ENCODE assay signal across 10 cellular contexts in genomic region chr4:80307774-80308465, GRCh38. TPM values are rescaled to one million over a fixed set of nuclear protein-coding genes. Genes with fewer than 3 reads are reported as not detected.
DNase-seq lines count a peak whose midpoint lies in the region; ATAC-seq and TF ChIP-seq lines count a peak whose summit lies in the region.
"Had no signal": no experiment of that assay in that cellular context is flagged by ENCODE, and none has a peak within 500 bp of the region (broad histone marks: within the 10 kb centered on the region; RNA-seq: fewer than 3 reads in every experiment).

No MANE protein-coding gene starts in this region.

- peak overlapping the region; percentile 76 for H2AFZ ChIP-seq in mammary epithelial cell (ENCODE audit: low read depth, low read length)
- H2AFZ ChIP-seq in neural cell (ENCODE audit: low read depth, low read length) = no peak overlapping the region
- H2AFZ ChIP-seq: PC-9 had no signal

- WGBS in mammary epithelial cell (ENCODE audit: low coverage, missing lambda C conversion rate) = 1% methylated on average over 10 of the region's 10 CpGs

- no peak for TF ChIP-seq EP300 in neural cell (conservative IDR thresholded peaks at IDR 0.05; ENCODE audit: poor library complexity, severe bottlenecking)

- no peak for ATAC-seq in GM18858 (IDR thresholded peaks at IDR 0.05; ENCODE audit: unreplicated experiment)

- no peak overlapping the region for H3K4me3 Mint-ChIP-seq in endothelial cell (ENCODE audit: unreplicated experiment)

- no peak for TF ChIP-seq RAD21 in neural cell (conservative IDR thresholded peaks at IDR 0.05)

- H3K27ac ChIP-seq in mammary epithelial cell (ENCODE audit: insufficient read depth, low read depth, low read length) (peak overlapping the region; percentile 80), neural cell (ENCODE audit: low read length) (peak overlapping the region; percentile 93)
- H3K27ac ChIP-seq: PC-9 had no signal

- H3K9ac ChIP-seq in mammary epithelial cell (ENCODE audit: insufficient read depth, low read length) (peak overlapping the region; percentile 58), neural cell (ENCODE audit: low read length) (peak overlapping the region; percentile 61)

- no peaks in the 10 kb centered on the region for H3K4me1 Mint-ChIP-seq in endothelial cell (ENCODE audit: unreplicated experiment)

- no peaks in the 10 kb centered on the region for H3K36me3 Mint-ChIP-seq in endothelial cell (ENCODE audit: low read depth, unreplicated experiment)

- H3K4me3 ChIP-seq in mammary epithelial cell (replicated peaks in 1 of 3; ENCODE audit: insufficient read depth in 1 of 3, low read depth in 2 of 3, low read length in 3 of 3) (peak overlapping the region; percentile 11 to 22 (median 19)), neural cell (ENCODE audit: low read length) (peak overlapping the region; percentile 37)
- H3K4me3 ChIP-seq: PC-9 had no signal

- H3K4me2 ChIP-seq in mammary epithelial cell (ENCODE audit: insufficient read depth, low read depth, low read length) (peak overlapping the region; percentile 78), neural cell (ENCODE audit: low read length) (peak overlapping the region; percentile 40)
- H3K4me2 ChIP-seq: PC-9 had no signal

- H4K20me1 ChIP-seq in mammary epithelial cell (ENCODE audit: insufficient read depth, low read length) (no peaks in the 10 kb centered on the region), neural cell (ENCODE audit: insufficient read depth) (no peaks in the 10 kb centered on the region)

- H3K9me2 ChIP-seq in neural cell (ENCODE audit: insufficient read depth, low read length) = no peaks in the 10 kb centered on the region

- H3K27ac Mint-ChIP-seq in endothelial cell (ENCODE audit: unreplicated experiment) = no peak overlapping the region

- in situ Hi-C loops in mammary epithelial cell (cut with MboI; ENCODE audit: low sequenced_read_pairs in 2 of 2) = no loop called here

- peaks cover 56% of the 10 kb centered on the region for H3K4me1 ChIP-seq in mammary epithelial cell (ENCODE audit: insufficient read depth, low read length)

- no peaks in the 10 kb centered on the region for H3K9me3 Mint-ChIP-seq in endothelial cell (ENCODE audit: unreplicated experiment)

- H3K27me3 ChIP-seq in mammary epithelial cell (ENCODE audit: insufficient read depth, low read length) = no peaks in the 10 kb centered on the region
- no peaks in the 10 kb centered on the region for H3K27me3 ChIP-seq in neural cell (ENCODE audit: insufficient read depth, low read depth, low read length)

- peak; percentile 62 for DNase-seq in Daoy (ENCODE audit: low read depth)
- DNase-seq in NCI-H1105 (lab: John Stamatoyannopoulos, UW) = peak; percentile 45
- peak; percentile 77 for DNase-seq in mammary epithelial cell
- no peak for DNase-seq in stimulated activated CD4-positive, alpha-beta T cell treated with anti-CD3 and anti-CD28 coated beads, Interleukin-1b, Interleukin-23, amount 100 ng/mL, for 48 hours
- DNase-seq in endothelial cell (ENCODE audit: low spot score) = no peak
- DNase-seq in retina = no peak
- DNase-seq: cerebellar nuclear complex had no signal

- H3K79me2 ChIP-seq in mammary epithelial cell (ENCODE audit: insufficient read depth, low read length) (no peaks in the 10 kb centered on the region), neural cell (replicated peaks; ENCODE audit: insufficient read depth, low read length) (no peaks in the 10 kb centered on the region)

- no peak for TF ChIP-seq CTCF in mammary epithelial cell (conservative IDR thresholded peaks at IDR 0.05 in 1 of 2, IDR thresholded peaks at IDR 0.05 in 1 of 2; ENCODE audit: extremely low read depth in 1 of 2, insufficient read depth in 1 of 2, low read depth in 1 of 2, low read length in 2 of 2)
- no peak for TF ChIP-seq CTCF in neural cell (IDR thresholded peaks at IDR 0.05; ENCODE audit: poor library complexity, severe bottlenecking)
- no peak for TF ChIP-seq CTCF in endothelial cell (IDR thresholded peaks at IDR 0.05; ENCODE audit: unreplicated experiment)

- TSS peak; percentile 83 for BruUV-seq in mammary epithelial cell (replicated peaks; lab: Mats Ljungman, UMichigan)

- no peaks in the 10 kb centered on the region for H3K36me3 ChIP-seq in mammary epithelial cell (ENCODE audit: insufficient read depth, low read length)
- no peaks in the 10 kb centered on the region for H3K36me3 ChIP-seq in neural cell (ENCODE audit: insufficient read depth, low read length)

- CTCF ChIA-PET in mammary epithelial cell (lab: Charles Lee; ENCODE audit: low non-redundant PET) = interaction anchor here (1.0 kb wide), 1 partner anchor 29 kb away, joined by 3 read pairs; no protein-coding TSS in a partner anchor

- H3F3A ChIP-seq in neural cell (ENCODE audit: insufficient read depth, low read length, poor library complexity, severe bottlenecking) = peaks cover 9% of the 10 kb centered on the region

- intact Hi-C loops in mammary epithelial cell (cut with micrococcal nuclease) = loop anchor here (2.0 to 5.0 kb wide), 3 partner anchors 41 to 181 kb away; partner anchors contain the start of gene FGF5

- dilution Hi-C loops in mammary epithelial cell (cut with HindIII; ENCODE audit: low sequenced_read_pairs) = no loop called here

- H3K9me3 ChIP-seq in mammary epithelial cell (replicated peaks; ENCODE audit: insufficient read depth, low read length) (no peaks in the 10 kb centered on the region), neural cell (ENCODE audit: low read length) (no peaks in the 10 kb centered on the region)

- peaks cover 1% of the 10 kb centered on the region for H3K27me3 Mint-ChIP-seq in endothelial cell (ENCODE audit: unreplicated experiment)

TF ChIP-seq in neural cell, 6 proteins besides CTCF, POLR2A, EP300 and RAD21:
- TF ChIP-seq EZH2 (IDR thresholded peaks at IDR 0.05; ENCODE audit: borderline replicate concordance, insufficient read depth, low read length, poor library complexity, severe bottlenecking) = no peak
- TF ChIP-seq SMC3 (conservative IDR thresholded peaks at IDR 0.05; ENCODE audit: poor library complexity) = no peak
- TF ChIP-seq REST (IDR thresholded peaks at IDR 0.05; ENCODE audit: borderline replicate concordance) = no peak

RNA-seq across cellular contexts. Expression of gene CFAP299, which starts 27.6 kb away (rescaled TPM):
- total RNA-seq in Daoy (2014; rRNA removed; shearing (Covaris generic)) = 2.5 TPM in 1 of 2 replicates, not detected in the other
- not detected for total RNA-seq in mammary epithelial cell
- polyA plus RNA-seq in mammary epithelial cell = not detected
- polyA minus RNA-seq in mammary epithelial cell = not detected
- polyA plus RNA-seq in neural cell = 0.90 TPM in 1 of 2 replicates, not detected in the other
- polyA minus RNA-seq in neural cell = 1.5 and 4.4 TPM in 2 replicates
- total RNA-seq in endothelial cell (ENCODE audit: unreplicated experiment) = not detected
- total RNA-seq: PC-9 had no signal

RNA-seq across cellular contexts. Expression of gene FGF5, which starts 41.5 kb away (rescaled TPM):
- total RNA-seq in Daoy (2014; rRNA removed; shearing (Covaris generic)) = 0.23 and 0.42 TPM in 2 replicates
- total RNA-seq in mammary epithelial cell (1 to 10 TPM in 1 of 2 donors, under 1 TPM in 1; 0.17 to 2.9 TPM), endothelial cell (ENCODE audit: unreplicated experiment) (not detected)
- polyA plus RNA-seq in mammary epithelial cell (3.9 TPM), neural cell (0.26 and 0.28 TPM in 2 replicates)
- polyA minus RNA-seq in mammary epithelial cell (19.9 TPM), neural cell (0.35 and 0.49 TPM in 2 replicates)
- total RNA-seq: PC-9 had no signal

Comparison
In these comparisons a context has a peak if more than half of its experiments do, and no peak if none do; other contexts are left out.
1. DNase-seq: peak in Daoy (single experiment), NCI-H1105 (single experiment) and mammary epithelial cell (single experiment); none in stimulated activated CD4-positive, alpha-beta T cell treated with anti-CD3 and anti-CD28 coated beads, Interleukin-1b, Interleukin-23, amount 100 ng/mL, for 48 hours (single experiment), endothelial cell (single experiment) and retina (single experiment).